Comparison of ENCODE assay signal across 28 cellular contexts in genomic region chr22:49943405-49943765, GRCh38. TPM values are rescaled to one million over a fixed set of nuclear protein-coding genes. Genes with fewer than 3 reads are reported as not detected.
DNase-seq lines count a peak whose midpoint lies in the region; ATAC-seq, FAIRE-seq and TF ChIP-seq lines count a peak whose summit lies in the region.
"Had no signal": no experiment of that assay in that cellular context is flagged by ENCODE, and none has a peak within 500 bp of the region (broad histone marks: within the 10 kb centered on the region; RNA-seq: fewer than 3 reads in every experiment).

No MANE protein-coding gene starts in this region.

- CTCF ChIA-PET in HepG2 (lab: Yijun Ruan, JAX; ENCODE audit: low intra/inter-chr PET ratio, low total read pairs): no interaction called here
- CTCF ChIA-PET in OCI-LY7 (lab: Charles Lee; ENCODE audit: unreplicated experiment): no interaction called here

- peak overlapping the region; percentile 91 for H3K27ac Mint-ChIP-seq in stimulated activated memory B cell treated with anti-CD40 and anti-IgM and Interleukin-4, amounts not matched to agents 10 μg/mL and 1 μg/mL and 100 μg/mL, for 72 hours
- H3K27ac Mint-ChIP-seq: activated CD4-positive, alpha-beta T cell treated with anti-CD3 and anti-CD28 coated beads, Interleukin-2, amount 10 ng/mL, durations not matched to agents 7 days and 5 days; type B pancreatic cell had no signal

- no CpG with 5 or more reads among the region's 11 CpGs for WGBS in HepG2 (ENCODE audit: low lambda C conversion rate)
- WGBS in right lobe of liver (ENCODE audit: insufficient coverage, low coverage, low lambda C conversion rate, missing lambda C conversion rate): no CpG with 5 or more reads among the region's 11 CpGs

- H2AFZ ChIP-seq in HepG2 (ENCODE audit: low read length): no peak overlapping the region
- H2AFZ ChIP-seq in OCI-LY7 (ENCODE audit: low read length): no peak overlapping the region

- H3K4me1 Mint-ChIP-seq in stimulated activated memory B cell treated with anti-CD40 and anti-IgM and Interleukin-4, amounts not matched to agents 10 μg/mL and 1 μg/mL and 100 μg/mL, for 72 hours: peaks cover 16% of the 10 kb centered on the region

- H3K27ac ChIP-seq in HepG2 (ENCODE audit: extremely low read length, insufficient read depth, low read length): peak overlapping the region; percentile 89
- H3K27ac ChIP-seq in right lobe of liver: no peak overlapping the region
- peak overlapping the region; percentile 77 for H3K27ac ChIP-seq in OCI-LY7 (ENCODE audit: low read depth, low read length, poor library complexity, severe bottlenecking)
- H3K27ac ChIP-seq: SJCRH30 had no signal

- peaks cover 8% of the 10 kb centered on the region for H3K36me3 Mint-ChIP-seq in stimulated activated memory B cell treated with anti-CD40 and anti-IgM and Interleukin-4, amounts not matched to agents 10 μg/mL and 1 μg/mL and 100 μg/mL, for 72 hours
- H3K36me3 Mint-ChIP-seq: type B pancreatic cell had no signal

- TSS peak; percentile 90 for BruUV-seq in HepG2 (replicated peaks; lab: Mats Ljungman, UMichigan)
- BruUV-seq in OCI-LY7 (replicated peaks; lab: Mats Ljungman, UMichigan): no TSS peak

- H4K20me1 ChIP-seq in HepG2 (ENCODE audit: insufficient read depth, low read length): no peaks in the 10 kb centered on the region
- H4K20me1 ChIP-seq in OCI-LY7 (ENCODE audit: insufficient read depth, low read length): no peaks in the 10 kb centered on the region
- H4K20me1 ChIP-seq: BLaER1 had no signal

- DNase-seq in HepG2 (ENCODE audit: low spot score) (no peak), right lobe of liver (no peak), OCI-LY7 (ENCODE audit: low spot score) (no peak), cerebellar cortex (ENCODE audit: low spot score) (peak; percentile 34), SIG-M5 treated with dmso at 0.1 percent for 504 hours (lab: John Stamatoyannopoulos, UW; ENCODE audit: unreplicated experiment) (no peak)
- DNase-seq: activated CD4-positive, alpha-beta T cell treated with anti-CD3 and anti-CD28 coated beads, Interleukin-2, amount 10 ng/mL, durations not matched to agents 7 days and 5 days; activated CD8-positive, alpha-beta memory T cell treated with anti-CD3 and anti-CD28 coated beads, Interleukin-2, amount 50 U/mL, for 4 hours; activated naive CD4-positive, alpha-beta T cell treated with Interleukin-2 at 50 U/mL for 16 hours; amygdala; COR-L47; hippocampal formation; Kasumi-1; NCI-H1436 treated with DMSO at 0.1 percent for 48 hours; NCI-H226; NCI-H526 treated with DMSO at 0.1 percent for 48 hours; SJCRH30; stimulated activated CD8-positive, alpha-beta memory T cell treated with anti-CD3 and anti-CD28 coated beads, Interleukin-4, amount 100 ng/mL, for 48 hours; T1000 had no signal

- H3K36me3 ChIP-seq in HepG2 (replicated peaks in 1 of 2; ENCODE audit: control insufficient read depth in 1 of 2, insufficient read depth in 2 of 2, low read length in 2 of 2) (no peaks in the 10 kb centered on the region), right lobe of liver (no peaks in the 10 kb centered on the region), OCI-LY7 (ENCODE audit: insufficient read depth, low read length) (no peaks in the 10 kb centered on the region)
- H3K36me3 ChIP-seq: SJCRH30 had no signal

- no peaks in the 10 kb centered on the region for H3K27me3 Mint-ChIP-seq in stimulated activated memory B cell treated with anti-CD40 and anti-IgM and Interleukin-4, amounts not matched to agents 10 μg/mL and 1 μg/mL and 100 μg/mL, for 72 hours
- H3K27me3 Mint-ChIP-seq: activated CD4-positive, alpha-beta T cell treated with anti-CD3 and anti-CD28 coated beads, Interleukin-2, amount 10 ng/mL, durations not matched to agents 7 days and 5 days; type B pancreatic cell had no signal

- peak overlapping the region; percentile 60 to 82 (median 76) for H3K4me3 ChIP-seq in HepG2 (replicated peaks in 1 of 3; ENCODE audit: insufficient read depth in 1 of 3, low read depth in 2 of 3, low read length in 3 of 3)
- H3K4me3 ChIP-seq in right lobe of liver: no peak overlapping the region
- H3K4me3 ChIP-seq in OCI-LY7 (ENCODE audit: low read depth, low read length, poor library complexity, severe bottlenecking): no peak overlapping the region
- H3K4me3 ChIP-seq: BLaER1, lung, SJCRH30 had no signal

- ATAC-seq in HepG2 (peak; percentile 20), right lobe of liver (no peak), HG03039 (IDR thresholded peaks at IDR 0.05; ENCODE audit: unreplicated experiment) (no peak), GM19467 (IDR thresholded peaks at IDR 0.05; ENCODE audit: unreplicated experiment) (no peak)
- ATAC-seq in stimulated activated memory B cell treated with anti-CD40 and anti-IgM and Interleukin-4, amounts not matched to agents 10 μg/mL and 1 μg/mL and 100 μg/mL, for 72 hours: peak; percentile 15
- ATAC-seq: sciatic nerve had no signal

- TF ChIP-seq CTCF in HepG2 (CRISPR knock-in tag; IDR thresholded peaks at IDR 0.05) (no peak), right lobe of liver (IDR thresholded peaks at IDR 0.05) (no peak), OCI-LY7 (conservative IDR thresholded peaks at IDR 0.05; ENCODE audit: low read length) (no peak)

- H3K9me3 ChIP-seq in HepG2 (ENCODE audit: low read length): no peaks in the 10 kb centered on the region
- no peaks in the 10 kb centered on the region for H3K9me3 ChIP-seq in right lobe of liver
- 0 out of 2 replicates have a peak, but pooled peaks cover 9% of the 10 kb centered on the region for H3K9me3 ChIP-seq in OCI-LY7 (ENCODE audit: low read length)
- H3K9me3 ChIP-seq: SJCRH30 had no signal

- TF ChIP-seq RAD21 in HepG2 (CRISPR knock-in tag; IDR thresholded peaks at IDR 0.05): no peak

- in situ Hi-C loops in HepG2 (cut with HindIII; ENCODE audit: extremely low pct_ligation_motif_present, low pct_unique_long_range_greater_than_20kb): no loop called here

- H3K4me1 ChIP-seq in HepG2 (ENCODE audit: insufficient read depth, low read length): peaks cover 98% of the 10 kb centered on the region
- H3K4me1 ChIP-seq in right lobe of liver: peaks cover 0 to 18% (median 0%) of the 10 kb centered on the region in 4 donors
- peaks cover 25% of the 10 kb centered on the region for H3K4me1 ChIP-seq in OCI-LY7 (ENCODE audit: insufficient read depth, low read length, poor library complexity, severe bottlenecking)

- H3K4me2 ChIP-seq in HepG2 (ENCODE audit: low read depth, low read length) (peak overlapping the region; percentile 92), OCI-LY7 (ENCODE audit: low read length) (no peak overlapping the region)
- H3K4me2 ChIP-seq: BLaER1 had no signal

- H3K9me3 Mint-ChIP-seq in stimulated activated memory B cell treated with anti-CD40 and anti-IgM and Interleukin-4, amounts not matched to agents 10 μg/mL and 1 μg/mL and 100 μg/mL, for 72 hours: peaks cover 3% of the 10 kb centered on the region
- H3K9me3 Mint-ChIP-seq: neural crest cell, type B pancreatic cell had no signal

- no peaks in the 10 kb centered on the region for H3K27me3 ChIP-seq in HepG2 (ENCODE audit: control insufficient read depth in 1 of 2, insufficient read depth in 2 of 2, low read length in 2 of 2)
- no peaks in the 10 kb centered on the region for H3K27me3 ChIP-seq in right lobe of liver
- H3K27me3 ChIP-seq: BLaER1, SJCRH30 had no signal

- FAIRE-seq in HepG2 (lab: Jason Lieb, UNC): no peak
- FAIRE-seq: colon, endothelial cell of umbilical vein had no signal

- no peak for TF ChIP-seq EP300 in HepG2 (IDR thresholded peaks at IDR 0.05; ENCODE audit: low read depth in 2 of 2, low read length in 2 of 2)
- no peak for TF ChIP-seq EP300 in HepG2 (CRISPR knock-in tag; IDR thresholded peaks at IDR 0.05; ENCODE audit: borderline replicate concordance)

- intact Hi-C loops in HepG2 (cut with micrococcal nuclease; ENCODE audit: unreplicated experiment) (no loop called here), right lobe of liver (cut with DNase I) (no loop called here), OCI-LY7 (cut with micrococcal nuclease; ENCODE audit: unreplicated experiment) (no loop called here)

- H3K9ac ChIP-seq in HepG2 (ENCODE audit: insufficient read depth, low read depth, low read length): peak overlapping the region; percentile 91
- H3K9ac ChIP-seq: BLaER1 had no signal

- POLR2A ChIA-PET in HepG2 (lab: Yijun Ruan, JAX): interaction anchor here (1.0 to 18.6 kb wide), 5 partner anchors 9 to 88 kb away, joined by 3 to 722 read pairs (median 8); partner anchors contain the start of gene PIM3
- POLR2A ChIA-PET in OCI-LY7 (lab: Charles Lee): no interaction called here

- H3K9me2 ChIP-seq in OCI-LY7 (ENCODE audit: insufficient read depth, low read length): no peaks in the 10 kb centered on the region

- TF ChIP-seq POLR2A in HepG2 (IDR thresholded peaks at IDR 0.05; ENCODE audit: insufficient read depth in 1 of 2, low read depth in 2 of 2, low read length in 2 of 2) (no peak), right lobe of liver (IDR thresholded peaks at IDR 0.05) (no peak)

- H3K79me2 ChIP-seq in HepG2 (ENCODE audit: insufficient read depth, low read length): peaks cover 3% of the 10 kb centered on the region
- H3K79me2 ChIP-seq in OCI-LY7 (ENCODE audit: insufficient read depth, low read depth, low read length): no peaks in the 10 kb centered on the region

- peak overlapping the region; percentile 78 for H3K4me3 Mint-ChIP-seq in stimulated activated memory B cell treated with anti-CD40 and anti-IgM and Interleukin-4, amounts not matched to agents 10 μg/mL and 1 μg/mL and 100 μg/mL, for 72 hours
- H3K4me3 Mint-ChIP-seq: activated CD4-positive, alpha-beta T cell treated with anti-CD3 and anti-CD28 coated beads, Interleukin-2, amount 10 ng/mL, durations not matched to agents 7 days and 5 days; neural crest cell; type B pancreatic cell had no signal

RNA-seq across cellular contexts. Expression of gene PIM3, which starts 17.2 kb away (rescaled TPM):
- total RNA-seq in HepG2 (2016; rRNA removed; fragmentation: Illumina TruSeq; extraction: Trizol): 18.2 and 31.2 TPM in 2 replicates
- 12.4 and 12.6 TPM in 2 replicates for total RNA-seq in HepG2 (2016; cell fraction: cytosol; rRNA removed; fragmentation: Illumina TruSeq; extraction: Trizol; ENCODE audit: low read depth)
- total RNA-seq in HepG2 (2016; cell fraction: insoluble cytoplasmic fraction; rRNA removed; fragmentation: Illumina TruSeq; extraction: Trizol): 17.3 and 32.7 TPM in 2 replicates
- 27.1 and 31.2 TPM in 2 replicates for total RNA-seq in HepG2 (2016; cell fraction: membrane; rRNA removed; fragmentation: Illumina TruSeq; extraction: Trizol)
- total RNA-seq in HepG2 (2016; cell fraction: nucleus; rRNA removed; fragmentation: Illumina TruSeq; extraction: Trizol): 24.6 and 30.5 TPM in 2 replicates
- polyA plus RNA-seq in HepG2 (2011; rRNA removed): 21.6 and 24.1 TPM in 2 replicates
- 21.4 and 47.8 TPM in 2 replicates for polyA plus RNA-seq in HepG2 (2011; cell fraction: cytosol; rRNA removed)
- polyA plus RNA-seq in HepG2 (2011; cell fraction: nucleus; rRNA removed): 121 and 136 TPM in 2 replicates
- polyA plus RNA-seq in HepG2 (2012): 22.6 and 36.4 TPM in 2 replicates
- 7.3 and 9.3 TPM in 2 replicates for polyA plus RNA-seq in HepG2 (2016; cell fraction: cytosol; fragmentation: Illumina TruSeq; extraction: Trizol; ENCODE audit: low read depth)
- polyA plus RNA-seq in HepG2 (2016; cell fraction: insoluble cytoplasmic fraction; fragmentation: Illumina TruSeq; extraction: Trizol; ENCODE audit: low read depth): 21.4 and 25.4 TPM in 2 replicates
- 17.2 and 17.8 TPM in 2 replicates for polyA plus RNA-seq in HepG2 (2016; cell fraction: membrane; fragmentation: Illumina TruSeq; extraction: Trizol; ENCODE audit: low read depth)
- 62.7 and 63.0 TPM in 2 replicates for polyA plus RNA-seq in HepG2 (2016; cell fraction: nucleus; fragmentation: Illumina TruSeq; extraction: Trizol; ENCODE audit: insufficient read depth, low read depth)
- polyA minus RNA-seq in HepG2 (2011; rRNA and poly(A)+ RNA removed; ENCODE audit: low replicate concordance): 8.8 and 50.3 TPM in 2 replicates
- polyA minus RNA-seq in HepG2 (2011; cell fraction: cytosol; rRNA and poly(A)+ RNA removed): 23.0 and 37.5 TPM in 2 replicates
- 17.0 and 22.8 TPM in 2 replicates for polyA minus RNA-seq in HepG2 (2011; cell fraction: nucleus; rRNA and poly(A)+ RNA removed)
- total RNA-seq in right lobe of liver: 10 to 100 TPM; 26.7 to 64.4 (median 32.8) TPM
- 74.3 and 81.7 TPM in 2 replicates for total RNA-seq in OCI-LY7 (2014; rRNA removed; shearing (Covaris generic))
- 60.5 and 66.5 TPM in 2 replicates for total RNA-seq in OCI-LY7 (2022)

RNA-seq across cellular contexts. Expression of gene CRELD2, which starts 25.0 kb away (rescaled TPM):
- total RNA-seq in HepG2 (2016; rRNA removed; fragmentation: Illumina TruSeq; extraction: Trizol): 19.6 and 44.7 TPM in 2 replicates
- 22.4 and 24.2 TPM in 2 replicates for total RNA-seq in HepG2 (2016; cell fraction: cytosol; rRNA removed; fragmentation: Illumina TruSeq; extraction: Trizol; ENCODE audit: low read depth)
- total RNA-seq in HepG2 (2016; cell fraction: insoluble cytoplasmic fraction; rRNA removed; fragmentation: Illumina TruSeq; extraction: Trizol): 18.8 and 46.8 TPM in 2 replicates
- 27.6 and 29.9 TPM in 2 replicates for total RNA-seq in HepG2 (2016; cell fraction: membrane; rRNA removed; fragmentation: Illumina TruSeq; extraction: Trizol)
- total RNA-seq in HepG2 (2016; cell fraction: nucleus; rRNA removed; fragmentation: Illumina TruSeq; extraction: Trizol): 35.5 and 40.6 TPM in 2 replicates
- polyA plus RNA-seq in HepG2 (2011; rRNA removed): 17.2 and 20.2 TPM in 2 replicates
- 16.7 and 25.6 TPM in 2 replicates for polyA plus RNA-seq in HepG2 (2011; cell fraction: cytosol; rRNA removed)
- 44.2 and 48.8 TPM in 2 replicates for polyA plus RNA-seq in HepG2 (2011; cell fraction: nucleus; rRNA removed)
- 9.4 and 10.2 TPM in 2 replicates for polyA plus RNA-seq in HepG2 (2012)
- 25.8 and 29.9 TPM in 2 replicates for polyA plus RNA-seq in HepG2 (2016; cell fraction: cytosol; fragmentation: Illumina TruSeq; extraction: Trizol; ENCODE audit: low read depth)
- polyA plus RNA-seq in HepG2 (2016; cell fraction: insoluble cytoplasmic fraction; fragmentation: Illumina TruSeq; extraction: Trizol; ENCODE audit: low read depth): 22.7 and 25.1 TPM in 2 replicates
- 26.9 and 27.0 TPM in 2 replicates for polyA plus RNA-seq in HepG2 (2016; cell fraction: membrane; fragmentation: Illumina TruSeq; extraction: Trizol; ENCODE audit: low read depth)
- 89.1 and 100 TPM in 2 replicates for polyA plus RNA-seq in HepG2 (2016; cell fraction: nucleus; fragmentation: Illumina TruSeq; extraction: Trizol; ENCODE audit: insufficient read depth, low read depth)
- polyA minus RNA-seq in HepG2 (2011; rRNA and poly(A)+ RNA removed; ENCODE audit: low replicate concordance): 6.9 and 14.7 TPM in 2 replicates
- 4.4 and 5.2 TPM in 2 replicates for polyA minus RNA-seq in HepG2 (2011; cell fraction: cytosol; rRNA and poly(A)+ RNA removed)
- polyA minus RNA-seq in HepG2 (2011; cell fraction: nucleus; rRNA and poly(A)+ RNA removed): 4.5 and 4.7 TPM in 2 replicates
- total RNA-seq in right lobe of liver: 10 to 100 TPM; 26.0 to 56.4 (median 47.8) TPM
- total RNA-seq in OCI-LY7 (2014; rRNA removed; shearing (Covaris generic)): 32.5 and 35.3 TPM in 2 replicates
- total RNA-seq in OCI-LY7 (2022): 27.4 and 32.0 TPM in 2 replicates

RNA-seq across cellular contexts. Expression of gene ALG12, which starts 25.1 kb away (rescaled TPM):
- total RNA-seq in HepG2 (2016; rRNA removed; fragmentation: Illumina TruSeq; extraction: Trizol) (6.6 and 15.8 TPM in 2 replicates), right lobe of liver (10 to 100 TPM; 15.1 to 19.0 (median 16.6) TPM), OCI-LY7 (2022) (11.4 and 14.0 TPM in 2 replicates)
- total RNA-seq in HepG2 (2016; cell fraction: cytosol; rRNA removed; fragmentation: Illumina TruSeq; extraction: Trizol; ENCODE audit: low read depth): 1.5 and 3.0 TPM in 2 replicates
- total RNA-seq in HepG2 (2016; cell fraction: insoluble cytoplasmic fraction; rRNA removed; fragmentation: Illumina TruSeq; extraction: Trizol): 6.8 and 15.6 TPM in 2 replicates
- 6.4 and 10.5 TPM in 2 replicates for total RNA-seq in HepG2 (2016; cell fraction: membrane; rRNA removed; fragmentation: Illumina TruSeq; extraction: Trizol)
- 10.6 and 14.2 TPM in 2 replicates for total RNA-seq in HepG2 (2016; cell fraction: nucleus; rRNA removed; fragmentation: Illumina TruSeq; extraction: Trizol)
- polyA plus RNA-seq in HepG2 (2011; rRNA removed): 7.8 and 9.5 TPM in 2 replicates
- 5.9 and 6.1 TPM in 2 replicates for polyA plus RNA-seq in HepG2 (2011; cell fraction: cytosol; rRNA removed)
- 25.1 and 26.7 TPM in 2 replicates for polyA plus RNA-seq in HepG2 (2011; cell fraction: nucleus; rRNA removed)
- 9.4 and 10.0 TPM in 2 replicates for polyA plus RNA-seq in HepG2 (2012)
- 2.9 and 3.3 TPM in 2 replicates for polyA plus RNA-seq in HepG2 (2016; cell fraction: cytosol; fragmentation: Illumina TruSeq; extraction: Trizol; ENCODE audit: low read depth)
- 6.1 and 6.8 TPM in 2 replicates for polyA plus RNA-seq in HepG2 (2016; cell fraction: insoluble cytoplasmic fraction; fragmentation: Illumina TruSeq; extraction: Trizol; ENCODE audit: low read depth)
- polyA plus RNA-seq in HepG2 (2016; cell fraction: membrane; fragmentation: Illumina TruSeq; extraction: Trizol; ENCODE audit: low read depth): 5.6 and 6.9 TPM in 2 replicates
- polyA plus RNA-seq in HepG2 (2016; cell fraction: nucleus; fragmentation: Illumina TruSeq; extraction: Trizol; ENCODE audit: insufficient read depth, low read depth): 26.3 and 30.4 TPM in 2 replicates
- polyA minus RNA-seq in HepG2 (2011; rRNA and poly(A)+ RNA removed; ENCODE audit: low replicate concordance): 5.8 and 12.8 TPM in 2 replicates
- 5.7 and 7.1 TPM in 2 replicates for polyA minus RNA-seq in HepG2 (2011; cell fraction: cytosol; rRNA and poly(A)+ RNA removed)
- polyA minus RNA-seq in HepG2 (2011; cell fraction: nucleus; rRNA and poly(A)+ RNA removed): 3.4 and 4.5 TPM in 2 replicates
- 6.4 and 11.7 TPM in 2 replicates for total RNA-seq in OCI-LY7 (2014; rRNA removed; shearing (Covaris generic))

Comparison
In these comparisons a context has a peak if more than half of its experiments do, and no peak if none do; other contexts are left out.
1. ATAC-seq: peak in HepG2 (single experiment) and stimulated activated memory B cell treated with anti-CD40 and anti-IgM and Interleukin-4, amounts not matched to agents 10 μg/mL and 1 μg/mL and 100 μg/mL, for 72 hours (single experiment); none in right lobe of liver (0 of 4), HG03039 (single experiment) and GM19467 (single experiment).
2. H3K27ac ChIP-seq: peak in HepG2 (single experiment) and OCI-LY7 (single experiment); none in right lobe of liver (0 of 3).
3. H3K4me3 ChIP-seq: peak in HepG2 (3 of 3); none in right lobe of liver (0 of 3) and OCI-LY7 (single experiment).